In the genomic region with DNA sequence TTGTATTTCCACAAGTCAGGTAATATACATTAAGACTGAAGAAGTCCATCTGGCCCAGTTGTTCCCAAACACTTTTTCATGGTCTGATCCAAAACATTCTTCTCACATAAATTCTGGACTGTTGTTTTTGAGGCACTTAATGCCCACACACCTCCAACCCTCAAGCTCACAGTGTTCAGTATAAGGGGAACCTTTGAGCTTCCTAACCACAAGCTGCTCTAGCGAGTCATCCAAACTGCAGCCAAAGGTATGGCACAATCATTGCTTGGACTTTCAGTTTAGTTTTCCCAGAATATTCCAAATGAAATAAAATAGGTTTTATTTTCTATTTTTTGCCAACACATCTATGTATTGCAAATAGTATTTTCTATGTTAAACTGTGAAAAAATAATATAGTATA, we compare ENCODE assay signal across 23 cellular contexts.
DNase-seq lines count a peak whose midpoint lies in the region; ATAC-seq and TF ChIP-seq lines count a peak whose summit lies in the region.
"Had no signal": no experiment of that assay in that cellular context is flagged by ENCODE, and none has a peak within 500 bp of the region (broad histone marks: within the 10 kb centered on the region; RNA-seq: fewer than 3 reads in every experiment).

No MANE protein-coding gene starts in this region.

- DNase-seq in AG10803 (ENCODE audit: low read depth) (peak; percentile 8), M059J (ENCODE audit: low read depth) (peak; percentile 6), astrocyte of the spinal cord (ENCODE audit: low read depth, low spot score) (peak; percentile 64), foreskin fibroblast (peak; percentile 29 to 71), NCI-H2171 treated with DMSO at 0.1 percent for 48 hours (lab: John Stamatoyannopoulos, UW) (no peak), inferior parietal cortex (ENCODE audit: extremely low spot score) (no peak)
- DNase-seq: activated B cell treated with CpG ODN at 0.5 μM for 24 hours; activated CD8-positive, alpha-beta T cell treated with anti-CD3 and anti-CD28 coated beads, Interleukin-2, amount 10 ng/mL, durations not matched to agents 7 days and 5 days; activated naive CD4-positive, alpha-beta T cell treated with anti-CD3 and anti-CD28 coated beads, Interleukin-2, amount 10 ng/mL, durations not matched to agents 7 days and 5 days; activated T-cell treated with anti-CD3 and anti-CD28 coated beads, Interleukin-2, amount 50 U/mL, for 4 hours; head of caudate nucleus; HFFc6; lower lobe of right lung; NCI-H1436; NCI-H2171; NCI-H82; PC-9; retina; substantia nigra had no signal

- ATAC-seq in GM19035 (IDR thresholded peaks at IDR 0.05; ENCODE audit: unreplicated experiment) (no peak), HG03135 (IDR thresholded peaks at IDR 0.05; ENCODE audit: unreplicated experiment) (no peak)
- ATAC-seq: activated CD8-positive, alpha-beta T cell treated with anti-CD3 and anti-CD28 coated beads, Interleukin-2, amount 10 ng/mL, durations not matched to agents 7 days and 5 days; activated T-cell treated with anti-CD3 and anti-CD28 coated beads, Interleukin-2, amount 50 U/mL, for 4 hours; lower lobe of right lung had no signal

- H3K4me3 ChIP-seq in AG10803 (ENCODE audit: low read length), result no peak overlapping the region
- H3K4me3 ChIP-seq in astrocyte of the spinal cord (ENCODE audit: low read depth, low read length), result no peak overlapping the region
- H3K4me3 ChIP-seq in foreskin fibroblast (ENCODE audit: low read depth in 1 of 2, low read length in 2 of 2), result no peak overlapping the region
- H3K4me3 ChIP-seq: ascending aorta, lower lobe of right lung, PC-9, SJSA1 had no signal

- TF ChIP-seq CTCF in AG10803 (conservative IDR thresholded peaks at IDR 0.05; ENCODE audit: low read length) (no peak), astrocyte of the spinal cord (IDR thresholded peaks at IDR 0.05; ENCODE audit: low read depth, low read length) (no peak), foreskin fibroblast (IDR thresholded peaks at IDR 0.05; ENCODE audit: low read depth, low read length) (no peak)

- in situ Hi-C loops in astrocyte of the spinal cord (cut with HindIII; ENCODE audit: low sequenced_read_pairs), result no loop called here

Comparison
In these comparisons a context has a peak if more than half of its experiments do, and no peak if none do; other contexts are left out.
1. DNase-seq: peak in AG10803 (single experiment), M059J (single experiment), astrocyte of the spinal cord (single experiment) and foreskin fibroblast (2 of 2); none in NCI-H2171 treated with DMSO at 0.1 percent for 48 hours (single experiment) and inferior parietal cortex (single experiment).